In the genomic region with DNA sequence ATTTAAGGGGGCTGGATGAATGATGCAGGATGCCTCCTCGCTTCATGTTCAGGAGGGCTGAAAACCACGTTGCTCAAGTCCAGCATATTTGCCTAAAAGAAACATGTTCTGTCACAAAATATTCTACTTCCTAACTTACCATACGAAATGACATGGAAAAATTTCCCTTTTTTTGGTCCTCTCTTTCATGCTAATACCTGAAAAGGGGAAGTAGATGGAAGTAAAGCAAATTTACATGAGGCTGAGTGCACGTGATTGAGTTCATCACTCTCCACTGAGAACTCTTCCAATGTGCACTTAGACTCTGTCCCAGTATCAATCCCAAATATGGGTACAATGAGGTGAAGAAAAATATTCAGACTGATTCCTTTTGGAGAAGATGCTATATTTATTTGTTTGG, we compare ENCODE assay signal across 21 cellular contexts. TPM values are rescaled to one million over a fixed set of nuclear protein-coding genes. Genes with fewer than 3 reads are reported as not detected.
DNase-seq lines count a peak whose midpoint lies in the region; ATAC-seq and TF ChIP-seq lines count a peak whose summit lies in the region.
"Had no signal": no experiment of that assay in that cellular context is flagged by ENCODE, and none has a peak within 500 bp of the region (broad histone marks: within the 10 kb centered on the region; RNA-seq: fewer than 3 reads in every experiment).

No MANE protein-coding gene starts in this region.

- TF ChIP-seq CTCF in NB4 (IDR thresholded peaks at IDR 0.05; ENCODE audit: low read depth, low read length) (no peak), uterus (IDR thresholded peaks at IDR 0.05) (no peak)

- H3K36me3 ChIP-seq in CD8-positive, alpha-beta memory T cell (ENCODE audit: insufficient read depth, low read length): no peaks in the 10 kb centered on the region
- H3K36me3 ChIP-seq in uterus: no peaks in the 10 kb centered on the region
- H3K36me3 ChIP-seq: right atrium auricular region had no signal

- no peak for DNase-seq in activated CD4-positive, alpha-beta T cell treated with anti-CD3 and anti-CD28 coated beads for 36 hours
- DNase-seq in activated CD4-positive, alpha-beta T cell treated with anti-CD3 and anti-CD28 coated beads for 48 hours: no peak
- no peak for DNase-seq in CD8-positive, alpha-beta memory T cell
- peak; percentile 51 for DNase-seq in NB4 (ENCODE audit: low read depth)
- DNase-seq in central memory CD8-positive, alpha-beta T cell (ENCODE audit: low spot score in 2 of 2): no peak
- no peak for DNase-seq in stimulated activated CD4-positive, alpha-beta T cell treated with anti-CD3 and anti-CD28 coated beads, Interleukin-4, amount 100 ng/mL, for 24 hours
- DNase-seq in uterus: no peak
- DNase-seq: amniotic stem cell, left colon, NCI-H2081 treated with DMSO at 0.1 percent for 48 hours, NCI-H524, nucleus accumbens, PC-9 had no signal

- intact Hi-C loops in activated CD4-positive, alpha-beta T cell treated with anti-CD3 and anti-CD28 coated beads for 36 hours (cut with DNase I, micrococcal nuclease): loop anchor here in 1 of 2 experiments (5.0 kb wide), 1 partner anchor 54 kb away; no protein-coding TSS in a partner anchor
- intact Hi-C loops in uterus (cut with DNase I; ENCODE audit: low total_unique reads): no loop called here

- peak overlapping the region; percentile 79 for H3K27ac Mint-ChIP-seq in activated CD4-positive, alpha-beta T cell treated with anti-CD3 and anti-CD28 coated beads for 36 hours
- peak overlapping the region in 7 of 8 donors; percentile 67 to 97 (median 86) for H3K27ac Mint-ChIP-seq in CD8-positive, alpha-beta memory T cell
- peak overlapping the region; percentile 97 for H3K27ac Mint-ChIP-seq in central memory CD8-positive, alpha-beta T cell (ENCODE audit: low read depth)

- H3K27me3 Mint-ChIP-seq in activated CD4-positive, alpha-beta T cell treated with anti-CD3 and anti-CD28 coated beads for 36 hours: no peaks in the 10 kb centered on the region
- H3K27me3 Mint-ChIP-seq in CD8-positive, alpha-beta memory T cell: no peaks in the 10 kb centered on the region
- no peaks in the 10 kb centered on the region for H3K27me3 Mint-ChIP-seq in central memory CD8-positive, alpha-beta T cell

- ATAC-seq in activated CD4-positive, alpha-beta T cell treated with anti-CD3 and anti-CD28 coated beads for 36 hours: no peak
- peak; percentile 0 for ATAC-seq in central memory CD8-positive, alpha-beta T cell (replicated peaks; ENCODE audit: extremely low read depth, poor library complexity, severe bottlenecking)
- ATAC-seq in activated CD4-positive, CD25-positive, alpha-beta regulatory T cell treated with anti-CD3 and anti-CD28 coated beads, Interleukin-2, amount 50 U/mL, for 24 hours: no peak
- ATAC-seq: HCT116, left colon had no signal

- H3K27ac ChIP-seq in CD8-positive, alpha-beta memory T cell (ENCODE audit: low read depth, low read length): no peak overlapping the region
- H3K27ac ChIP-seq in uterus: no peak overlapping the region
- H3K27ac ChIP-seq: PC-9, right atrium auricular region, SK-N-MC had no signal

- POLR2A ChIA-PET in activated CD4-positive, alpha-beta T cell treated with anti-CD3 and anti-CD28 coated beads for 36 hours (lab: Charles Lee): no interaction called here
- POLR2A ChIA-PET in CD8-positive, alpha-beta memory T cell (lab: Charles Lee): interaction anchor here (1.3 to 2.4 kb wide), 2 partner anchors 10 to 14 kb away, joined by 4 to 11 read pairs; no protein-coding TSS in a partner anchor

- CTCF ChIA-PET in activated CD4-positive, alpha-beta T cell treated with anti-CD3 and anti-CD28 coated beads for 36 hours (lab: Charles Lee): interaction anchor here (1.5 kb wide), 1 partner anchor 15 kb away, joined by 7 read pairs; no protein-coding TSS in a partner anchor
- CTCF ChIA-PET in CD8-positive, alpha-beta memory T cell (lab: Charles Lee): interaction anchor here (1.2 to 2.7 kb wide), 7 partner anchors 10 to 178 kb away, joined by 3 to 8 read pairs (median 6); no protein-coding TSS in a partner anchor

- peaks cover 56% of the 10 kb centered on the region for H3K4me1 ChIP-seq in CD8-positive, alpha-beta memory T cell (ENCODE audit: insufficient read depth, low read length)
- no peaks in the 10 kb centered on the region for H3K4me1 ChIP-seq in uterus
- H3K4me1 ChIP-seq: right atrium auricular region had no signal

- peak overlapping the region; percentile 15 for H3K4me3 ChIP-seq in CD8-positive, alpha-beta memory T cell (ENCODE audit: low read length)
- H3K4me3 ChIP-seq in NB4 (ENCODE audit: low read depth, low read length): no peak overlapping the region
- no peak overlapping the region for H3K4me3 ChIP-seq in uterus
- H3K4me3 ChIP-seq: PC-9, right atrium auricular region, SK-N-MC had no signal

- H3K4me1 Mint-ChIP-seq in activated CD4-positive, alpha-beta T cell treated with anti-CD3 and anti-CD28 coated beads for 36 hours: peaks cover 45% of the 10 kb centered on the region
- peaks cover 62 to 81% (median 68%) of the 10 kb centered on the region in 3 donors for H3K4me1 Mint-ChIP-seq in CD8-positive, alpha-beta memory T cell
- peaks cover 59% of the 10 kb centered on the region for H3K4me1 Mint-ChIP-seq in central memory CD8-positive, alpha-beta T cell

- H3K9me3 Mint-ChIP-seq in activated CD4-positive, alpha-beta T cell treated with anti-CD3 and anti-CD28 coated beads for 36 hours (ENCODE audit: low read depth): peaks cover 10% of the 10 kb centered on the region
- peaks cover 2 to 14% (median 8%) of the 10 kb centered on the region in 5 donors for H3K9me3 Mint-ChIP-seq in CD8-positive, alpha-beta memory T cell
- H3K9me3 Mint-ChIP-seq in central memory CD8-positive, alpha-beta T cell: peaks cover 14% of the 10 kb centered on the region

- H3K4me3 Mint-ChIP-seq in activated CD4-positive, alpha-beta T cell treated with anti-CD3 and anti-CD28 coated beads for 36 hours: peak overlapping the region; percentile 47
- H3K4me3 Mint-ChIP-seq in CD8-positive, alpha-beta memory T cell: peak overlapping the region; percentile 62 to 87 (median 80)
- peak overlapping the region; percentile 68 for H3K4me3 Mint-ChIP-seq in central memory CD8-positive, alpha-beta T cell

- no peaks in the 10 kb centered on the region for H3K9me3 ChIP-seq in CD8-positive, alpha-beta memory T cell (ENCODE audit: low read length)
- H3K9me3 ChIP-seq in uterus: no peaks in the 10 kb centered on the region
- H3K9me3 ChIP-seq: right atrium auricular region had no signal

- TF ChIP-seq POLR2A in NB4 (IDR thresholded peaks at IDR 0.05; ENCODE audit: extremely low read depth, insufficient read length) (no peak), uterus (IDR thresholded peaks at IDR 0.05) (no peak)

- no peaks in the 10 kb centered on the region for H3K27me3 ChIP-seq in CD8-positive, alpha-beta memory T cell (ENCODE audit: insufficient read depth, low read length, poor library complexity, severe bottlenecking)
- H3K27me3 ChIP-seq in uterus: no peaks in the 10 kb centered on the region
- H3K27me3 ChIP-seq: right atrium auricular region had no signal

- H3K36me3 Mint-ChIP-seq in activated CD4-positive, alpha-beta T cell treated with anti-CD3 and anti-CD28 coated beads for 36 hours (ENCODE audit: low read depth): peaks cover 6% of the 10 kb centered on the region
- H3K36me3 Mint-ChIP-seq in CD8-positive, alpha-beta memory T cell: peaks cover 0 to 16% (median 5%) of the 10 kb centered on the region in 3 donors
- no peaks in the 10 kb centered on the region for H3K36me3 Mint-ChIP-seq in central memory CD8-positive, alpha-beta T cell (ENCODE audit: insufficient read depth)

RNA-seq across cellular contexts. Expression of a gene that starts 23.0 kb away (rescaled TPM):
- 1 to 10 TPM; 1.0 to 1.5 TPM for total RNA-seq in activated CD4-positive, alpha-beta T cell treated with anti-CD3 and anti-CD28 coated beads for 36 hours
- total RNA-seq in CD8-positive, alpha-beta memory T cell: 100 to 1,000 TPM; 316 to 350 TPM
- 90.6 TPM for polyA plus RNA-seq in CD8-positive, alpha-beta memory T cell
- not detected for total RNA-seq in uterus
- total RNA-seq: endothelial cell of umbilical vein, frontal cortex, HT1080, PC-9, right atrium auricular region had no signal
- polyA plus RNA-seq: endothelial cell of umbilical vein had no signal

RNA-seq across cellular contexts. Expression of a gene that starts 55.6 kb away (rescaled TPM):
- under 1 TPM; 0.39 to 0.67 TPM for total RNA-seq in activated CD4-positive, alpha-beta T cell treated with anti-CD3 and anti-CD28 coated beads for 36 hours
- 100 to 1,000 TPM; 242 to 258 TPM for total RNA-seq in CD8-positive, alpha-beta memory T cell
- polyA plus RNA-seq in CD8-positive, alpha-beta memory T cell: 30.3 TPM
- under 1 TPM in 2 of 4 donors, not detected in 2; 0.55 to 0.58 TPM for total RNA-seq in uterus
- total RNA-seq: endothelial cell of umbilical vein, frontal cortex, HT1080, M059J, PC-9 had no signal
- polyA plus RNA-seq: endothelial cell of umbilical vein had no signal

Comparison
In these comparisons a context has a peak if more than half of its experiments do, and no peak if none do; other contexts are left out.
1. RNA of a gene that starts 23.0 kb away (total RNA-seq): 316 to 350 TPM in CD8-positive, alpha-beta memory T cell; 1.0 to 1.5 TPM in activated CD4-positive, alpha-beta T cell treated with anti-CD3 and anti-CD28 coated beads for 36 hours and not detected in uterus; every median in the first group is over 100 times any median in the second.
2. RNA of a gene that starts 55.6 kb away (total RNA-seq): 242 to 258 TPM in CD8-positive, alpha-beta memory T cell; 0.39 to 0.67 TPM in activated CD4-positive, alpha-beta T cell treated with anti-CD3 and anti-CD28 coated beads for 36 hours and 0.55 to 0.58 TPM in uterus; every median in the first group is over 100 times any median in the second.
3. Peak in every context shown above with its lines, with median percentiles within 50 percentile points of each other: H3K27ac Mint-ChIP-seq and H3K4me3 Mint-ChIP-seq.